Comparison of ENCODE assay signal across 18 cellular contexts in the genomic region with DNA sequence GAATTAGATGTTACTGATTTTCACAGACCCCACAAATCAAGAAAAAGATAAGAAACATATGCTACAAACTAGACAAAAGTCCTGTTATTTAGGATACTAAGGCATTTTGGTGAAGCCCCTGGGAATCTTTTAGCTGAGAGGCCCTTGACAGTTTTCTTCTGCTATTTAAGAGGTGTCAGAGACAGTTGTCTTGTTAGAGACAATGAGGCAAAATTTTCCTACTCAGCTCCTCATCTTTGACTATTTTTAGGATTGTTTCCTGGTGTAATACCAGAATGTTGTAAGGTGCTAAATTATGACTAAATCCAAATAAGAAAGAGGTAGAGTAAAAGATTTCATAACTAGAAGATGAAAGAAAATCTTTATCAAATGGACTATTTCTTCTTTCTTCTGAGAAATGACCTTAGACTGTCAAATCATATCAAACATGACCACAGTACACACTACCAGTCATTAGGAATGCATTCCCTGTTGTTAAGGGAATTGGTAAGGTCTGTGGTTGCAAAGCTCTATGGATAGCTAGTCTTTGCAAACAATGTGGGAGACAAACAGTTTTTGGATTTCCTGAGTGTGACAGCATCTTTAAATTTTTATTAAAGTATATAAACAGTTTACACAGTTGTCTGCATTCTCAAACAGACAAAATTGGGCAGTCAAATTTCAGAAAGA.
DNase-seq lines count a peak whose midpoint lies in the region; ATAC-seq, FAIRE-seq and TF ChIP-seq lines count a peak whose summit lies in the region.
"Had no signal": no experiment of that assay in that cellular context is flagged by ENCODE, and none has a peak within 500 bp of the region (broad histone marks: within the 10 kb centered on the region; RNA-seq: fewer than 3 reads in every experiment).

No MANE protein-coding gene starts in this region.

- DNase-seq in Right ventricle myocardium superior (no peak), cardiac septum (ENCODE audit: low spot score) (no peak), astrocyte (ENCODE audit: low read depth) (no peak), glomerular visceral epithelial cell (ENCODE audit: extremely low spot score) (no peak), OCI-M1 (lab: John Stamatoyannopoulos, UW) (no peak)
- DNase-seq: 8988T; CD4-positive, alpha-beta memory T cell; DMS153; DMS79 treated with DMSO at 0.1 percent for 48 hours; GF-D8; H9; IMR-90 had no signal

- H3K4me3 ChIP-seq in astrocyte (ENCODE audit: insufficient read depth, low read depth, low read length), result no peak overlapping the region
- no peak overlapping the region for H3K4me3 ChIP-seq in neuron (ENCODE audit: low read length)
- H3K4me3 ChIP-seq: BLaER1 had no signal

- H3K9me3 ChIP-seq in astrocyte (ENCODE audit: insufficient read depth, low read depth, low read length), result no peaks in the 10 kb centered on the region
- H3K9me3 ChIP-seq in neuron (ENCODE audit: low read length), result no peaks in the 10 kb centered on the region
- H3K9me3 ChIP-seq: BLaER1 had no signal

- H3K36me3 Mint-ChIP-seq in astrocyte (ENCODE audit: low read depth, unreplicated experiment), result peaks cover 2% of the 10 kb centered on the region
- H3K36me3 Mint-ChIP-seq: CD14-positive monocyte; CD4-positive, alpha-beta memory T cell had no signal

- TF ChIP-seq CTCF in astrocyte (IDR thresholded peaks at IDR 0.05; ENCODE audit: insufficient read depth, low read depth, low read length), result no peak

- no peak overlapping the region for H3K27ac ChIP-seq in astrocyte (ENCODE audit: low read depth, low read length)
- H3K27ac ChIP-seq: BLaER1, HL-60 had no signal

- H3K9ac ChIP-seq in astrocyte (ENCODE audit: low read length), result no peak overlapping the region
- H3K9ac ChIP-seq: BLaER1 had no signal

- no peaks in the 10 kb centered on the region for H3K9me3 Mint-ChIP-seq in astrocyte (ENCODE audit: unreplicated experiment)

- H3K27me3 ChIP-seq in astrocyte (ENCODE audit: insufficient read depth, low read length) (no peaks in the 10 kb centered on the region), neuron (ENCODE audit: insufficient read depth, low read length) (no peaks in the 10 kb centered on the region)
- H3K27me3 ChIP-seq: BLaER1 had no signal

- H2AFZ ChIP-seq in astrocyte (ENCODE audit: low read depth, low read length) (no peak overlapping the region), neuron (ENCODE audit: low read depth, low read length) (peak overlapping the region; percentile 57)

- no peaks in the 10 kb centered on the region for H3K27me3 Mint-ChIP-seq in astrocyte (ENCODE audit: low read depth, unreplicated experiment)
- H3K27me3 Mint-ChIP-seq: CD4-positive, alpha-beta memory T cell had no signal

- H3K79me2 ChIP-seq in astrocyte (ENCODE audit: insufficient read depth, low read length), result no peaks in the 10 kb centered on the region

- peak overlapping the region; percentile 18 for H3K27ac Mint-ChIP-seq in astrocyte (ENCODE audit: unreplicated experiment)
- H3K27ac Mint-ChIP-seq: CD14-positive monocyte; CD4-positive, alpha-beta memory T cell; H9 had no signal

- no peak overlapping the region for H3K4me3 Mint-ChIP-seq in astrocyte (ENCODE audit: unreplicated experiment)
- H3K4me3 Mint-ChIP-seq: CD14-positive monocyte; CD4-positive, alpha-beta memory T cell; H9 had no signal

- intact Hi-C loops in Right ventricle myocardium superior (cut with DNase I) (no loop called here), cardiac septum (cut with DNase I) (no loop called here)

- H3K36me3 ChIP-seq in astrocyte (ENCODE audit: insufficient read depth, low read length) (no peaks in the 10 kb centered on the region), neuron (ENCODE audit: insufficient read depth, low read length) (no peaks in the 10 kb centered on the region)
- H3K36me3 ChIP-seq: BLaER1 had no signal

- no peak for FAIRE-seq in astrocyte (lab: Jason Lieb, UNC)
- FAIRE-seq: HTR-8/SVneo had no signal

- H3K4me1 ChIP-seq in astrocyte (ENCODE audit: insufficient read depth, low read length) (no peaks in the 10 kb centered on the region), neuron (ENCODE audit: insufficient read depth, low read length) (peaks cover 16% of the 10 kb centered on the region)
- H3K4me1 ChIP-seq: BLaER1 had no signal

- no peak overlapping the region for H3K4me2 ChIP-seq in astrocyte (ENCODE audit: low read length)
- H3K4me2 ChIP-seq: BLaER1 had no signal

- H3K4me1 Mint-ChIP-seq in astrocyte (ENCODE audit: low read depth, unreplicated experiment), result peaks cover 3% of the 10 kb centered on the region
- H3K4me1 Mint-ChIP-seq: CD14-positive monocyte; CD4-positive, alpha-beta memory T cell had no signal

- H4K20me1 ChIP-seq in astrocyte (ENCODE audit: insufficient read depth, low read length), result no peaks in the 10 kb centered on the region
- H4K20me1 ChIP-seq: BLaER1 had no signal

- ATAC-seq in Right ventricle myocardium superior (ENCODE audit: poor library complexity) (peak; percentile 46), GM18873 (IDR thresholded peaks at IDR 0.05; ENCODE audit: low FRiP score, unreplicated experiment) (no peak)
